14 cellular contexts compared by ENCODE assay signal in the genomic region with DNA sequence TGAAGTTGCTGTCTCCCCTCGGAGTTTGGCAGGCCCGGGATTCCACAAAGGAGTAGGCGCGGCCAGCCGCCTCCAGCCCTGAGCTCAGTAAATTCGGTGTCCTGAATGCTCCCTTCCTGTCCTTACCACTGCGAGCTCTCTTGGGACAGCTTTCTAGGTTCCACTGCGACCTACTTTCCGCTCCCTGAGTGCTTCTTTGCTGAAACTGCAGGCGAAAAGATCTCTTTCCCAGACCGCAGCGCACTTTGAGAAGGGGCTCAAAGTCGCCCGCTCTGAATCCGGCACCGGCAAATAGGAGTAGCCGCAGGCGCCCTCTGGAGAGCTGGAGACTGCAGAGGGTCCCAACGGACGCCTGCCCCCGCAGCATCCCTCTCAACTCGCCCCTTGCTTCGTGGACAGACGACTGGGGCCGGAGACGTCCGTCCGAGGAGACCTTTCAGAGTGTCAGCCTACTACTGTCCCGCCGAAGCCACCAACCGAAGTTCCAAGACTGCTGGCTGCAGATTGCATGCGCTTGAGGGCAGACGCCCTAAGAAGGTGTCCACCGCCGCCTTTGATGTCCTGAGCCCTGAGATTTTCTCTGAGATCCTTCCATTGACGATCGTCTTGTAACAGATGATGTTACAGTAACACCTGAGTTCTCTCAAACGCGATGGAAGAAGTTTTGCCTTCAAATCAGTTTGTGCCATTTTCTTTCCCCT.
DNase-seq lines count a peak whose midpoint lies in the region; ATAC-seq and TF ChIP-seq lines count a peak whose summit lies in the region.
"Had no signal": no experiment of that assay in that cellular context is flagged by ENCODE, and none has a peak within 500 bp of the region (broad histone marks: within the 10 kb centered on the region; RNA-seq: fewer than 3 reads in every experiment).

No MANE protein-coding gene starts in this region.

- in situ Hi-C loops in mammary epithelial cell (cut with MboI; ENCODE audit: low sequenced_read_pairs in 2 of 2): no loop called here

- H3K9me2 ChIP-seq in Karpas-422 (replicated peaks; ENCODE audit: insufficient read depth, low read length): no peaks in the 10 kb centered on the region

- POLR2A ChIA-PET in A673 (lab: Charles Lee; ENCODE audit: low non-redundant PET): no interaction called here
- POLR2A ChIA-PET in naive thymus-derived CD8-positive, alpha-beta T cell (lab: Charles Lee): no interaction called here

- no peaks in the 10 kb centered on the region for H3K9me3 Mint-ChIP-seq in naive thymus-derived CD8-positive, alpha-beta T cell
- H3K9me3 Mint-ChIP-seq: activated T-helper 17 cell treated with anti-CD3 and anti-CD28 coated beads, Interleukin-2, amount 50 U/mL, for 72 hours; immature natural killer cell had no signal

- H3K27me3 Mint-ChIP-seq in naive thymus-derived CD8-positive, alpha-beta T cell: peaks cover 0 to 8% (median 0%) of the 10 kb centered on the region in 5 donors
- H3K27me3 Mint-ChIP-seq: activated T-helper 17 cell treated with anti-CD3 and anti-CD28 coated beads, Interleukin-2, amount 50 U/mL, for 72 hours had no signal

- H3K9me3 ChIP-seq in mammary epithelial cell (replicated peaks; ENCODE audit: insufficient read depth, low read length): peaks cover 4% of the 10 kb centered on the region
- H3K9me3 ChIP-seq in iPS-20b (ENCODE audit: insufficient read depth, low read depth, low read length): no peaks in the 10 kb centered on the region
- H3K9me3 ChIP-seq in A673 (ENCODE audit: low read depth, low read length, poor library complexity, severe bottlenecking): no peaks in the 10 kb centered on the region
- H3K9me3 ChIP-seq in Karpas-422 (ENCODE audit: low read length): no peaks in the 10 kb centered on the region

- H3K27me3 ChIP-seq in H7 (ENCODE audit: control insufficient read depth, insufficient read depth, low read length): no peaks in the 10 kb centered on the region
- H3K27me3 ChIP-seq in mammary epithelial cell (ENCODE audit: insufficient read depth, low read length): no peaks in the 10 kb centered on the region
- peaks cover 16% of the 10 kb centered on the region; the same call in 1 of the 2 replicates for H3K27me3 ChIP-seq in iPS-20b (ENCODE audit: insufficient read depth, low read length)
- H3K27me3 ChIP-seq in A673 (replicated peaks; ENCODE audit: insufficient read depth, low read depth, low read length, poor library complexity): no peaks in the 10 kb centered on the region
- 0 out of 2 replicates have a peak, but pooled peaks cover 3% of the 10 kb centered on the region for H3K27me3 ChIP-seq in Karpas-422 (ENCODE audit: low read length)

- no peak overlapping the region for H3K4me3 Mint-ChIP-seq in naive thymus-derived CD8-positive, alpha-beta T cell
- H3K4me3 Mint-ChIP-seq: activated T-helper 17 cell treated with anti-CD3 and anti-CD28 coated beads, Interleukin-2, amount 50 U/mL, for 72 hours had no signal

- WGBS in mammary epithelial cell (ENCODE audit: low coverage, missing lambda C conversion rate): 47% methylated on average over 31 of the region's 39 CpGs

- no TSS peak for BruUV-seq in mammary epithelial cell (replicated peaks; lab: Mats Ljungman, UMichigan)
- no TSS peak for BruUV-seq in A673 (replicated peaks; lab: Mats Ljungman, UMichigan)

- H2AFZ ChIP-seq in mammary epithelial cell (ENCODE audit: low read depth, low read length): peak overlapping the region; percentile 75
- H2AFZ ChIP-seq in Karpas-422 (ENCODE audit: low read length): no peak overlapping the region

- H3K79me2 ChIP-seq in mammary epithelial cell (ENCODE audit: insufficient read depth, low read length) (no peaks in the 10 kb centered on the region), Karpas-422 (ENCODE audit: low read length) (no peaks in the 10 kb centered on the region)

- no peaks in the 10 kb centered on the region for H4K20me1 ChIP-seq in mammary epithelial cell (ENCODE audit: insufficient read depth, low read length)
- H4K20me1 ChIP-seq in Karpas-422 (ENCODE audit: insufficient read depth, low read depth, low read length): no peaks in the 10 kb centered on the region

- peaks cover 3 to 11% (median 5%) of the 10 kb centered on the region in 4 donors for H3K4me1 Mint-ChIP-seq in naive thymus-derived CD8-positive, alpha-beta T cell

- dilution Hi-C loops in mammary epithelial cell (cut with HindIII; ENCODE audit: low sequenced_read_pairs): no loop called here

- H3K4me1 ChIP-seq in mammary epithelial cell (ENCODE audit: insufficient read depth, low read length) (peaks cover 10% of the 10 kb centered on the region), iPS-20b (ENCODE audit: insufficient read depth, low read length) (no peaks in the 10 kb centered on the region), A673 (ENCODE audit: insufficient read depth, low read length, poor library complexity, severe bottlenecking) (peaks cover 5% of the 10 kb centered on the region), Karpas-422 (ENCODE audit: low read length) (peaks cover 3% of the 10 kb centered on the region; the same call in 1 of the 2 replicates)

- H3K9ac ChIP-seq in mammary epithelial cell (ENCODE audit: insufficient read depth, low read length) (no peak overlapping the region), iPS-20b (ENCODE audit: low read depth, low read length) (no peak overlapping the region), Karpas-422 (ENCODE audit: low read length) (no peak overlapping the region)

- TF ChIP-seq CTCF in mammary epithelial cell (conservative IDR thresholded peaks at IDR 0.05 in 1 of 2, IDR thresholded peaks at IDR 0.05 in 1 of 2; ENCODE audit: extremely low read depth in 1 of 2, insufficient read depth in 1 of 2, low read depth in 1 of 2, low read length in 2 of 2): no peak
- TF ChIP-seq CTCF in A673 (conservative IDR thresholded peaks at IDR 0.05; ENCODE audit: low read depth, low read length): no peak

- H3K4me3 ChIP-seq in H7 (ENCODE audit: insufficient read depth, low read depth, low read length) (no peak overlapping the region; the same call in 1 of the 2 replicates), mammary epithelial cell (replicated peaks in 1 of 3; ENCODE audit: insufficient read depth in 1 of 3, low read depth in 2 of 3, low read length in 3 of 3) (no peak overlapping the region), iPS-20b (ENCODE audit: low read length) (peak overlapping the region; percentile 53; the same call in 1 of the 2 replicates), skeletal muscle cell (ENCODE audit: low read depth, low read length) (peak overlapping the region; percentile 13), A673 (ENCODE audit: low read depth, low read length, poor library complexity, severe bottlenecking) (no peak overlapping the region), Karpas-422 (ENCODE audit: low read length) (no peak overlapping the region)

- H3K36me3 ChIP-seq in H7 (replicated peaks; ENCODE audit: control insufficient read depth, insufficient read depth, low read length): no peaks in the 10 kb centered on the region
- H3K36me3 ChIP-seq in mammary epithelial cell (ENCODE audit: insufficient read depth, low read length): no peaks in the 10 kb centered on the region
- H3K36me3 ChIP-seq in iPS-20b (ENCODE audit: insufficient read depth, low read depth, low read length): no peaks in the 10 kb centered on the region
- H3K36me3 ChIP-seq in A673 (ENCODE audit: insufficient read depth, low read length, poor library complexity, severe bottlenecking): no peaks in the 10 kb centered on the region
- no peaks in the 10 kb centered on the region for H3K36me3 ChIP-seq in Karpas-422 (ENCODE audit: insufficient read depth, low read length)

- no peak for ATAC-seq in naive thymus-derived CD8-positive, alpha-beta T cell
- ATAC-seq: activated T-helper 17 cell treated with anti-CD3 and anti-CD28 coated beads, Interleukin-2, amount 50 U/mL, for 72 hours had no signal

- no peaks in the 10 kb centered on the region for H3K36me3 Mint-ChIP-seq in naive thymus-derived CD8-positive, alpha-beta T cell

- H3K4me2 ChIP-seq in mammary epithelial cell (ENCODE audit: insufficient read depth, low read depth, low read length) (no peak overlapping the region), Karpas-422 (ENCODE audit: low read depth, low read length, poor library complexity, severe bottlenecking) (no peak overlapping the region)

- CTCF ChIA-PET in mammary epithelial cell (lab: Charles Lee; ENCODE audit: low non-redundant PET): no interaction called here
- CTCF ChIA-PET in A673 (lab: Charles Lee): no interaction called here

- intact Hi-C loops in mammary epithelial cell (cut with micrococcal nuclease): no loop called here
- intact Hi-C loops in A673 (cut with micrococcal nuclease; ENCODE audit: unreplicated experiment): no loop called here

- no peak overlapping the region for H3K27ac ChIP-seq in mammary epithelial cell (ENCODE audit: insufficient read depth, low read depth, low read length)
- H3K27ac ChIP-seq in iPS-20b (ENCODE audit: low read length): no peak overlapping the region
- no peak overlapping the region for H3K27ac ChIP-seq in A673 (ENCODE audit: low read depth, low read length, poor library complexity, severe bottlenecking)
- H3K27ac ChIP-seq in Karpas-422 (ENCODE audit: low read length): no peak overlapping the region
- H3K27ac ChIP-seq: dorsolateral prefrontal cortex had no signal

- DNase-seq in H7: peak; percentile 70
- no peak for DNase-seq in mammary epithelial cell
- no peak for DNase-seq in skeletal muscle cell (ENCODE audit: low read depth)
- DNase-seq in A673 (ENCODE audit: low spot score): no peak
- no peak for DNase-seq in naive thymus-derived CD8-positive, alpha-beta T cell
- no peak for DNase-seq in NCI-H748 (lab: John Stamatoyannopoulos, UW; ENCODE audit: unreplicated experiment)
- DNase-seq in Karpas-422: no peak
- DNase-seq: activated CD4-positive, alpha-beta T cell treated with anti-CD3 and anti-CD28 coated beads for 1 hour; dorsolateral prefrontal cortex; immature natural killer cell; NCI-H526; occipital lobe had no signal

- H3K27ac Mint-ChIP-seq in naive thymus-derived CD8-positive, alpha-beta T cell: no peak overlapping the region
- H3K27ac Mint-ChIP-seq: activated T-helper 17 cell treated with anti-CD3 and anti-CD28 coated beads, Interleukin-2, amount 50 U/mL, for 72 hours had no signal

Comparison
In these comparisons a context has a peak if more than half of its experiments do, and no peak if none do; other contexts are left out.
1. H3K4me3 ChIP-seq: peak in iPS-20b (single experiment) and skeletal muscle cell (single experiment); none in H7 (single experiment), mammary epithelial cell (0 of 3), A673 (single experiment) and Karpas-422 (single experiment).